Comparison of ENCODE assay signal across 8 cellular contexts in genomic region chr14:34498684-34499412, GRCh38. TPM values are rescaled to one million over a fixed set of nuclear protein-coding genes. Genes with fewer than 3 reads are reported as not detected.
DNase-seq lines count a peak whose midpoint lies in the region; ATAC-seq and TF ChIP-seq lines count a peak whose summit lies in the region.

No MANE protein-coding gene starts in this region.

- peaks cover 11% of the 10 kb centered on the region for H3K4me1 Mint-ChIP-seq in progenitor cell of endocrine pancreas (ENCODE audit: low read depth)
- no peaks in the 10 kb centered on the region for H3K4me1 Mint-ChIP-seq in natural killer cell treated with Interleukin-12 subunit alpha and Interleukin-12 subunit beta and Interleukin-15 and Interleukin-18, amount 100 ng/mL, for 72 hours (ENCODE audit: low read depth in 2 of 2)

- no peaks in the 10 kb centered on the region for H3K27me3 Mint-ChIP-seq in progenitor cell of endocrine pancreas
- no peaks in the 10 kb centered on the region for H3K27me3 Mint-ChIP-seq in natural killer cell treated with Interleukin-12 subunit alpha and Interleukin-12 subunit beta and Interleukin-15 and Interleukin-18, amount 100 ng/mL, for 72 hours

- H3K36me3 ChIP-seq in breast epithelium: no peaks in the 10 kb centered on the region

- no peak overlapping the region for H3K27ac Mint-ChIP-seq in progenitor cell of endocrine pancreas
- no peak overlapping the region for H3K27ac Mint-ChIP-seq in natural killer cell treated with Interleukin-12 subunit alpha and Interleukin-12 subunit beta and Interleukin-15 and Interleukin-18, amount 100 ng/mL, for 72 hours

- peaks cover 6 to 8% of the 10 kb centered on the region in 2 donors for H3K4me1 ChIP-seq in breast epithelium

- TF ChIP-seq POLR2A in breast epithelium (IDR thresholded peaks at IDR 0.05): no peak

- no peaks in the 10 kb centered on the region for H3K27me3 ChIP-seq in breast epithelium

- ATAC-seq in GM21367 (IDR thresholded peaks at IDR 0.05; ENCODE audit: unreplicated experiment): peak; percentile 55
- no peak for ATAC-seq in natural killer cell treated with Interleukin-12 subunit alpha and Interleukin-12 subunit beta and Interleukin-15 and Interleukin-18, amount 100 ng/mL, for 72 hours
- no peak for ATAC-seq in GM18520 (IDR thresholded peaks at IDR 0.05; ENCODE audit: unreplicated experiment)

- TF ChIP-seq CTCF in breast epithelium (IDR thresholded peaks at IDR 0.05) (peak; percentile 32 to 76 (median 74)), progenitor cell of endocrine pancreas (IDR thresholded peaks at IDR 0.05; ENCODE audit: unreplicated experiment) (peak; percentile 18)

- DNase-seq in AML-193 (lab: John Stamatoyannopoulos, UW): peak; percentile 11 to 34
- peak; percentile 11 for DNase-seq in NCI-H226
- no peak for DNase-seq in breast epithelium (ENCODE audit: low spot score in 2 of 2)
- no peak for DNase-seq in progenitor cell of endocrine pancreas (ENCODE audit: low spot score, unreplicated experiment)
- DNase-seq in activated CD4-positive, CD25-positive, alpha-beta regulatory T cell (lab: John Stamatoyannopoulos, UW): no peak
- no peak for DNase-seq in natural killer cell treated with Interleukin-12 subunit alpha and Interleukin-12 subunit beta and Interleukin-15 and Interleukin-18, amount 100 ng/mL, for 72 hours (ENCODE audit: low spot score)

- no peak overlapping the region for H3K4me3 Mint-ChIP-seq in progenitor cell of endocrine pancreas (ENCODE audit: low read depth)
- no peak overlapping the region for H3K4me3 Mint-ChIP-seq in natural killer cell treated with Interleukin-12 subunit alpha and Interleukin-12 subunit beta and Interleukin-15 and Interleukin-18, amount 100 ng/mL, for 72 hours

- H3K9me3 ChIP-seq in breast epithelium: no peaks in the 10 kb centered on the region

- peak overlapping the region in 1 of 2 donors; percentile 87 for H3K27ac ChIP-seq in breast epithelium

- no peak overlapping the region for H3K4me3 ChIP-seq in breast epithelium

- no peaks in the 10 kb centered on the region for H3K36me3 Mint-ChIP-seq in progenitor cell of endocrine pancreas (ENCODE audit: insufficient read depth)
- H3K36me3 Mint-ChIP-seq in natural killer cell treated with Interleukin-12 subunit alpha and Interleukin-12 subunit beta and Interleukin-15 and Interleukin-18, amount 100 ng/mL, for 72 hours: no peaks in the 10 kb centered on the region

- H3K9me3 Mint-ChIP-seq in progenitor cell of endocrine pancreas (ENCODE audit: low read depth): no peaks in the 10 kb centered on the region
- no peaks in the 10 kb centered on the region for H3K9me3 Mint-ChIP-seq in natural killer cell treated with Interleukin-12 subunit alpha and Interleukin-12 subunit beta and Interleukin-15 and Interleukin-18, amount 100 ng/mL, for 72 hours

- intact Hi-C loops in breast epithelium (cut with DNase I; ENCODE audit: low total_unique reads): no loop called here

RNA-seq across cellular contexts. Expression of gene SPTSSA, which starts 36.8 kb away (rescaled TPM):
- total RNA-seq in breast epithelium (10 to 100 TPM; 17.1 to 67.0 (median 38.0) TPM), progenitor cell of endocrine pancreas (17.4 and 20.2 TPM in 2 replicates)
- 1 to 10 TPM; 7.7 to 8.9 TPM for total RNA-seq in natural killer cell treated with Interleukin-12 subunit alpha and Interleukin-12 subunit beta and Interleukin-15 and Interleukin-18, amount 100 ng/mL, for 72 hours

RNA-seq across cellular contexts. Expression of gene EAPP, which starts 40.7 kb away (rescaled TPM):
- 10 to 100 TPM; 43.3 to 81.2 (median 43.8) TPM for total RNA-seq in breast epithelium
- 36.2 and 39.8 TPM in 2 replicates for total RNA-seq in progenitor cell of endocrine pancreas
- 10 to 100 TPM; 15.4 to 21.4 TPM for total RNA-seq in natural killer cell treated with Interleukin-12 subunit alpha and Interleukin-12 subunit beta and Interleukin-15 and Interleukin-18, amount 100 ng/mL, for 72 hours

Comparison
In these comparisons a context has a peak if more than half of its experiments do, and no peak if none do; other contexts are left out.
1. DNase-seq: peak in AML-193 (2 of 2) and NCI-H226 (single experiment); none in breast epithelium (0 of 2), progenitor cell of endocrine pancreas (single experiment), activated CD4-positive, CD25-positive, alpha-beta regulatory T cell (0 of 4) and natural killer cell treated with Interleukin-12 subunit alpha and Interleukin-12 subunit beta and Interleukin-15 and Interleukin-18, amount 100 ng/mL, for 72 hours (single experiment).